In the genomic region with DNA sequence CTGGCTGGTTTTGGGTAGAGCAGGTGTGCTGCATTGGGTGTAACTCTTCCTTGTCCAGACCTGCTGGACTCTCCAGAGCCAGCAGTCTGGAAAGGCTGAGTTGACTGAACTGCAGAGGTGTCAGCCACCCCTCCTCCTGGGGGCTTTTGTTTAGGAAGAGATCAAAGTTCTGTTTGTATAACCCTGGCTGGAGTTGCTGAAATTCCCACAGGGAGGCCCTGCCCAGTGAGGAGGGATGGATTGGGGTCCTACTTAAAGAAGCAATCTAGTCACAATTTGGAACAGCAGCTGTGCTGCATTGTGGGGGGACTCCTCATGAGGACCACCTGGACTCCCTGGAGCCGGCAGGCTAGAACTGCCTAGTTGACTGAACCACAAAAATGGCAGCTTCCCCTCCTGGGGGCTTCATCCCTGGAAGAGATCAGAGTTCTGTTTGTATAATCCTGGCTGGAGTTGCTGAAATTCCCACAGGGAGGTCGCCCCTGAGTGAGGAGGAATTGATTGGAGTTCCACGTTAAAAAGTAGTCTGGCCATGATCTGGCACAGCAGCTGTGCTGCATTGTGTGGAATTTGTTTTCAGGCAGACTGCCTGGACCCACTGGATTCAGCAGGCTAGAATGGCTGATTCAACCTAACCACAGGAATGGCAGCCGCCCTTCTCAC, we compare ENCODE assay signal across 13 cellular contexts.
"Had no signal": no experiment of that assay in that cellular context is flagged by ENCODE, and none has a peak within 500 bp of the region (broad histone marks: within the 10 kb centered on the region; RNA-seq: fewer than 3 reads in every experiment).

No MANE protein-coding gene starts in this region.

- H3K9me3 ChIP-seq: testis had no signal

- H3K4me1 ChIP-seq: heart left ventricle, testis had no signal

- H3K4me1 Mint-ChIP-seq: activated naive CD8-positive, alpha-beta T cell treated with anti-CD3 and anti-CD28 coated beads for 36 hours had no signal

- H3K4me3 ChIP-seq: heart left ventricle, testis had no signal

- H3K36me3 ChIP-seq: heart left ventricle had no signal

- H3K27me3 ChIP-seq: heart left ventricle, testis had no signal

- H3K27me3 Mint-ChIP-seq: activated naive CD8-positive, alpha-beta T cell treated with anti-CD3 and anti-CD28 coated beads for 36 hours; stimulated activated naive CD8-positive, alpha-beta T cell treated with anti-CD3 and anti-CD28 coated beads, Interleukin-15, Interleukin-2, amounts not matched to agents 100 ng/mL and 50 ng/mL, for 24 hours had no signal

- H3K27ac Mint-ChIP-seq: activated naive CD8-positive, alpha-beta T cell treated with anti-CD3 and anti-CD28 coated beads for 36 hours; stimulated activated naive CD8-positive, alpha-beta T cell treated with anti-CD3 and anti-CD28 coated beads, Interleukin-15, Interleukin-2, amounts not matched to agents 100 ng/mL and 50 ng/mL, for 24 hours had no signal

- DNase-seq: activated CD4-positive, alpha-beta T cell treated with anti-CD3 and anti-CD28 coated beads for 1 hour; activated CD4-positive, alpha-beta T cell treated with anti-CD3 and anti-CD28 coated beads, Interleukin-2, amount 50 U/mL, for 48 hours; activated gamma-delta T cell; activated naive CD8-positive, alpha-beta T cell treated with anti-CD3 and anti-CD28 coated beads for 36 hours; activated T-cell treated with anti-CD3 and anti-CD28 coated beads, Interleukin-2, amount 50 U/mL, for 48 hours; anterior cingulate cortex; heart left ventricle; stimulated activated CD4-positive, alpha-beta T cell treated with anti-CD3 and anti-CD28 coated beads, Interleukin-12 subunit alpha, Interleukin-12 subunit beta, amount 100 ng/mL, for 4 hours; stimulated activated CD4-positive, alpha-beta T cell treated with anti-CD3 and anti-CD28 coated beads, Interleukin-2, amount 100 ng/mL, for 48 hours; stimulated activated CD8-positive, alpha-beta memory T cell treated with anti-CD3 and anti-CD28 coated beads, Interleukin-4, amount 100 ng/mL, for 48 hours; T1000; testis had no signal

- H3K27ac ChIP-seq: heart left ventricle, testis had no signal

- H3K4me3 Mint-ChIP-seq: activated naive CD8-positive, alpha-beta T cell treated with anti-CD3 and anti-CD28 coated beads for 36 hours; stimulated activated naive CD8-positive, alpha-beta T cell treated with anti-CD3 and anti-CD28 coated beads, Interleukin-15, Interleukin-2, amounts not matched to agents 100 ng/mL and 50 ng/mL, for 24 hours had no signal
